In the genomic region with DNA sequence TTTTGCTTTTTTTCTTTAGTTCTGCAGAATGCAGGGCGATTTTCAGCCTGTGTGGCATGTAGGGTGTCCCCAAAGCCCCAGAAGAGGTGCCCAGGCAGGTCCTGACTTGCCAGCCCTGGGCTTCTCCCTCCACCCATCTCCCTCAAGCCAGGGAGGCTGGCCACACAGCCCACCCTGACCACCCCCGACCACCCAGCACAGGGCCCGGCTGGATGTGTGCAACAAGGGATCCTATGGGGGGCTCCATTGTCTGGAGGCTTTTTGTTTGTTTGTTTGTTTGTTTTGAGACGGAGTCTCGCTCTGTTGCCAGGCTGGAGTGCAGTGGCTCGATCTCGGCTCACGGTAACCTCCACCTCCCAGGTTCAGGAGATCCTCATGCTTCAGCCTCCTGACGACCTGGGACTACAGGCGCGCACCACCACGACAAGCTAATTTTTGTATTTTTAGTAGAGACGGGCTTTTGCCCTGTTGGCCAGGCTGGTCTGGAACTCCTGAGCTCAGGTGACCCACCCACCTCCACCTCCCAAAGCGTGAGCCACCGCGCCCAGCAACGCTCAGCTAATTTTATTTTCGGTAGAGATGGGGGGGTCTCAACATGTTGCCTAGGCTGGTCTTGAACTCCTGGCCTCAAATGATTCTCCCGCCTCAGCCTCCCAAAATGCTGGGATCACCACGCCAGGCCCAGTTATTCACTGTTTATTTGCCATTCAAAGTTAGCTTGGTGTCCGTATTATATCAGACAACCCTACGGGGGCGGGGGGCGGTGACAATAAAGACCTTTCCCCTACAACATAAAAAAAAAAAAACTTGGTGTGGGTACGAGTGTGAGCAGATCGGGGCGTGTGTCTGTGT, we compare ENCODE assay signal across 9 cellular contexts. TPM values are rescaled to one million over a fixed set of nuclear protein-coding genes. Genes with fewer than 3 reads are reported as not detected.
DNase-seq lines count a peak whose midpoint lies in the region; ATAC-seq and TF ChIP-seq lines count a peak whose summit lies in the region.
"Had no signal": no experiment of that assay in that cellular context is flagged by ENCODE, and none has a peak within 500 bp of the region (broad histone marks: within the 10 kb centered on the region; RNA-seq: fewer than 3 reads in every experiment).

No MANE protein-coding gene starts in this region.

- H3K27ac ChIP-seq in H9 (ENCODE audit: insufficient read length, low read depth, low read length) (no peak overlapping the region), right atrium auricular region (peak overlapping the region; percentile 99), skin epidermis (peak overlapping the region; percentile 4 to 100 (median 99))

- no peaks in the 10 kb centered on the region for H3K4me1 ChIP-seq in H9 (ENCODE audit: insufficient read depth, low read length)
- H3K4me1 ChIP-seq in right atrium auricular region = peaks cover 0 to 81% of the 10 kb centered on the region in 2 donors

- no peaks in the 10 kb centered on the region for H3K36me3 ChIP-seq in right atrium auricular region

- peak overlapping the region; percentile 27 for H3K18ac ChIP-seq in H9 (ENCODE audit: insufficient read length, low read depth, low read length)

- H3K9me3 ChIP-seq in H9 (ENCODE audit: control insufficient read depth, low read depth, low read length) (no peaks in the 10 kb centered on the region), right atrium auricular region (no peaks in the 10 kb centered on the region)

- H3K36me3 Mint-ChIP-seq in H9 (ENCODE audit: insufficient read depth in 1 of 3, low read depth in 3 of 3) = no peaks in the 10 kb centered on the region
- peaks cover 2% of the 10 kb centered on the region for H3K36me3 Mint-ChIP-seq in activated CD4-positive, alpha-beta memory T cell treated with anti-CD3 and anti-CD28 coated beads for 36 hours

- H2BK20ac ChIP-seq in H9 (ENCODE audit: low read depth, low read length, poor library complexity, severe bottlenecking) = no peak overlapping the region

- H3K23ac ChIP-seq in H9 (ENCODE audit: insufficient read length, low read depth, low read length) = no peak overlapping the region

- ATAC-seq in sciatic nerve (no peak), GM21737 (IDR thresholded peaks at IDR 0.05; ENCODE audit: unreplicated experiment) (no peak)

- no peak overlapping the region for H4K91ac ChIP-seq in H9 (ENCODE audit: insufficient read length, low read depth, low read length)

- no peak overlapping the region for H2BK120ac ChIP-seq in H9 (ENCODE audit: low read depth, low read length, poor library complexity, severe bottlenecking)

- H3K27me3 Mint-ChIP-seq in H9 (ENCODE audit: low read depth) = no peaks in the 10 kb centered on the region
- H3K27me3 Mint-ChIP-seq in activated CD4-positive, alpha-beta memory T cell treated with anti-CD3 and anti-CD28 coated beads for 36 hours = no peaks in the 10 kb centered on the region

- no peak overlapping the region for H3K4me2 ChIP-seq in H9 (ENCODE audit: insufficient read depth, insufficient read length, low read length)

- H3T11ph ChIP-seq in H9 (ENCODE audit: low read length) = no peak overlapping the region

- CTCF ChIA-PET in activated CD4-positive, alpha-beta memory T cell treated with anti-CD3 and anti-CD28 coated beads for 36 hours (lab: Charles Lee) = no interaction called here

- H4K20me1 ChIP-seq in H9 (ENCODE audit: control insufficient read depth, insufficient read depth, insufficient read length) = no peaks in the 10 kb centered on the region

- H3K9ac ChIP-seq in H9 (ENCODE audit: extremely low read depth, insufficient read length, low read length) = no peak overlapping the region

- TF ChIP-seq CTCF in H9 (conservative IDR thresholded peaks at IDR 0.05) (no peak), right atrium auricular region (IDR thresholded peaks at IDR 0.05) (no peak)

- no peaks in the 10 kb centered on the region for H3K79me2 ChIP-seq in H9 (ENCODE audit: insufficient read depth, low read length)

- H3K27me3 ChIP-seq in H9 (ENCODE audit: insufficient read depth, low read length) (no peaks in the 10 kb centered on the region), right atrium auricular region (no peaks in the 10 kb centered on the region)

- H2AFZ ChIP-seq in H9 (ENCODE audit: low read length) = no peak overlapping the region

- no peak overlapping the region for H2BK12ac ChIP-seq in H9 (ENCODE audit: insufficient read length, low read depth, low read length)

- H3K4me1 Mint-ChIP-seq in H9 = peaks cover 25 to 44% of the 10 kb centered on the region in 2 experiments
- H3K4me1 Mint-ChIP-seq in activated CD4-positive, alpha-beta memory T cell treated with anti-CD3 and anti-CD28 coated beads for 36 hours (ENCODE audit: low read depth) = peaks cover 42% of the 10 kb centered on the region

- peak overlapping the region; percentile 17; the same call in 1 of the 2 replicates for H3K14ac ChIP-seq in H9 (ENCODE audit: insufficient read depth, low read length)

- intact Hi-C loops in activated CD4-positive, alpha-beta memory T cell treated with anti-CD3 and anti-CD28 coated beads for 36 hours (cut with micrococcal nuclease) = no loop called here
- intact Hi-C loops in sciatic nerve (cut with DNase I) = no loop called here

- no CpG with 5 or more reads among the region's 27 CpGs for WGBS in H9 (ENCODE audit: extremely low coverage, insufficient read length, low lambda C conversion rate)

- no peak overlapping the region for H2BK5ac ChIP-seq in H9 (ENCODE audit: insufficient read length, low read length)

- no peak overlapping the region for H4K5ac ChIP-seq in H9 (ENCODE audit: insufficient read length, low read depth, low read length)

- H3K4me3 ChIP-seq in right atrium auricular region (no peak overlapping the region), skin epidermis (no peak overlapping the region)

- peaks cover 10% of the 10 kb centered on the region for H3K23me2 ChIP-seq in H9 (ENCODE audit: insufficient read length, low read depth, low read length, poor library complexity, severe bottlenecking)

- H3K27ac Mint-ChIP-seq in H9 = peak overlapping the region; percentile 67 to 85 (median 85); a peak in 4 of 7 replicates
- peak overlapping the region; percentile 67 for H3K27ac Mint-ChIP-seq in activated CD4-positive, alpha-beta memory T cell treated with anti-CD3 and anti-CD28 coated beads for 36 hours

- no peak overlapping the region for H2AK5ac ChIP-seq in H9 (ENCODE audit: insufficient read length, low read length)

- H3K9me3 Mint-ChIP-seq in H9 = no peaks in the 10 kb centered on the region; a peak in 1 of 5 replicates
- H3K9me3 Mint-ChIP-seq in activated CD4-positive, alpha-beta memory T cell treated with anti-CD3 and anti-CD28 coated beads for 36 hours = no peaks in the 10 kb centered on the region

- no peak overlapping the region for H2BK15ac ChIP-seq in H9 (ENCODE audit: low read depth, low read length)

- peak overlapping the region in 1 of 2 experiments; percentile 39; a peak in 2 of 5 replicates for H3K4me3 Mint-ChIP-seq in H9
- no peak overlapping the region for H3K4me3 Mint-ChIP-seq in activated CD4-positive, alpha-beta memory T cell treated with anti-CD3 and anti-CD28 coated beads for 36 hours

- H3K79me1 ChIP-seq in H9 (ENCODE audit: insufficient read depth, low read depth, low read length, poor library complexity, severe bottlenecking) = no peaks in the 10 kb centered on the region

- POLR2A ChIA-PET in activated CD4-positive, alpha-beta memory T cell treated with anti-CD3 and anti-CD28 coated beads for 36 hours (lab: Charles Lee) = interaction anchor here (1.1 to 1.9 kb wide), 2 partner anchors 10 to 17 kb away, joined by 4 to 6 read pairs; no protein-coding TSS in a partner anchor

- no peak overlapping the region for H4K8ac ChIP-seq in H9 (replicated peaks; ENCODE audit: insufficient read length, low read depth, low read length)

- H3K56ac ChIP-seq in H9 (ENCODE audit: insufficient read length, low read depth, low read length) = no peak overlapping the region

- no peak overlapping the region for H3K4ac ChIP-seq in H9 (ENCODE audit: low read depth, low read length)

- DNase-seq in H9 (no peak), right atrium auricular region (ENCODE audit: low spot score) (no peak), DMS79 treated with DMSO at 0.1 percent for 48 hours (lab: John Stamatoyannopoulos, UW) (no peak), NCI-H2107 treated with DMSO at 0.1 percent for 48 hours (lab: John Stamatoyannopoulos, UW; ENCODE audit: unreplicated experiment) (no peak), sciatic nerve (ENCODE audit: low spot score) (no peak)
- DNase-seq in activated CD4-positive, alpha-beta memory T cell treated with anti-CD3 and anti-CD28 coated beads for 36 hours = no peak
- DNase-seq: NCI-H510A had no signal

RNA-seq across cellular contexts. Expression of gene MKNK2, which starts 7.8 kb away (rescaled TPM):
- 153 and 154 TPM in 2 replicates for total RNA-seq in H9 (2021)
- total RNA-seq in activated CD4-positive, alpha-beta memory T cell treated with anti-CD3 and anti-CD28 coated beads for 36 hours = 100 to 1,000 TPM; 143 to 157 TPM
- 100 to 1,000 TPM in 1 of 2 donors, 10 to 100 TPM in 1; 90.3 to 107 TPM for total RNA-seq in right atrium auricular region
- total RNA-seq in sciatic nerve = 140 TPM

RNA-seq across cellular contexts. Expression of gene MOB3A, which starts 37.3 kb away (rescaled TPM):
- total RNA-seq in H9 (2021) (11.5 and 13.3 TPM in 2 replicates), right atrium auricular region (10 to 100 TPM; 19.7 to 29.4 TPM), sciatic nerve (54.0 TPM)
- 100 to 1,000 TPM; 117 to 122 TPM for total RNA-seq in activated CD4-positive, alpha-beta memory T cell treated with anti-CD3 and anti-CD28 coated beads for 36 hours

RNA-seq across cellular contexts. Expression of gene IZUMO4, which starts 37.9 kb away (rescaled TPM):
- total RNA-seq in H9 (2021) = 2.1 and 3.0 TPM in 2 replicates
- total RNA-seq in activated CD4-positive, alpha-beta memory T cell treated with anti-CD3 and anti-CD28 coated beads for 36 hours = 10 to 100 TPM; 14.2 to 16.4 TPM
- total RNA-seq in right atrium auricular region = 1 to 10 TPM in 1 of 2 donors, under 1 TPM in 1; 0.67 to 1.4 TPM
- total RNA-seq in sciatic nerve = 37.8 TPM

RNA-seq across cellular contexts. Expression of gene BTBD2, which starts 43.3 kb away (rescaled TPM):
- total RNA-seq in H9 (2021) (110 and 113 TPM in 2 replicates), right atrium auricular region (10 to 100 TPM; 54.8 to 55.9 TPM), sciatic nerve (65.7 TPM)
- 10 to 100 TPM; 37.3 to 42.9 TPM for total RNA-seq in activated CD4-positive, alpha-beta memory T cell treated with anti-CD3 and anti-CD28 coated beads for 36 hours
